8 cellular contexts compared by ENCODE assay signal in genomic region chr1:12478612-12478985, GRCh38.
DNase-seq lines count a peak whose midpoint lies in the region; ATAC-seq and TF ChIP-seq lines count a peak whose summit lies in the region.

No MANE protein-coding gene starts in this region.

- no peak overlapping the region for H2AFZ ChIP-seq in osteoblast (ENCODE audit: low read length)

- intact Hi-C loops in CD8-positive, alpha-beta T cell (cut with DNase I, micrococcal nuclease) = loop anchor here (2.0 to 10.0 kb wide), 5 partner anchors 30 to 136 kb away; partner anchors contain the start of gene DHRS3 (in 1 of the 2)
- intact Hi-C loops in posterior vena cava (cut with DNase I) = no loop called here

- no peaks in the 10 kb centered on the region for H3K9me3 ChIP-seq in CD8-positive, alpha-beta T cell (ENCODE audit: low read length)
- H3K9me3 ChIP-seq in T-helper 17 cell (ENCODE audit: control insufficient read depth, low read length, poor library complexity, severe bottlenecking) (no peaks in the 10 kb centered on the region), osteoblast (ENCODE audit: low read depth, low read length) (no peaks in the 10 kb centered on the region)

- H3K36me3 ChIP-seq in CD8-positive, alpha-beta T cell (ENCODE audit: insufficient read depth, low read length) = no peaks in the 10 kb centered on the region
- H3K36me3 ChIP-seq in osteoblast (ENCODE audit: insufficient read depth, low read length) = no peaks in the 10 kb centered on the region

- H3K27me3 Mint-ChIP-seq in CD8-positive, alpha-beta T cell (ENCODE audit: low read depth) = no peaks in the 10 kb centered on the region
- no peaks in the 10 kb centered on the region for H3K27me3 Mint-ChIP-seq in T-helper 17 cell

- H3K4me3 Mint-ChIP-seq in CD8-positive, alpha-beta T cell = peak overlapping the region; percentile 72
- H3K4me3 Mint-ChIP-seq in T-helper 17 cell = peak overlapping the region; percentile 74

- no peak for TF ChIP-seq CTCF in CD8-positive, alpha-beta T cell (IDR thresholded peaks at IDR 0.05)
- TF ChIP-seq CTCF in coronary artery (IDR thresholded peaks at IDR 0.05) = no peak
- no peak for TF ChIP-seq CTCF in osteoblast (IDR thresholded peaks at IDR 0.05; ENCODE audit: extremely low read depth, low read depth, low read length)

- peaks cover 85% of the 10 kb centered on the region for H3K4me1 ChIP-seq in CD8-positive, alpha-beta T cell (ENCODE audit: insufficient read depth, low read length)
- peaks cover 56% of the 10 kb centered on the region for H3K4me1 ChIP-seq in osteoblast (ENCODE audit: insufficient read depth, low read length)

- CTCF ChIA-PET in CD8-positive, alpha-beta T cell (lab: Charles Lee) = interaction anchor here (0.9 to 1.4 kb wide), 3 partner anchors 31 to 123 kb away, joined by 3 read pairs; no protein-coding TSS in a partner anchor

- H4K20me1 ChIP-seq in osteoblast (ENCODE audit: insufficient read depth, low read length) = no peaks in the 10 kb centered on the region

- peak overlapping the region; percentile 6 for H3K27ac ChIP-seq in CD8-positive, alpha-beta T cell (ENCODE audit: low read depth, low read length)
- H3K27ac ChIP-seq in coronary artery (peak overlapping the region; percentile 65 to 85), osteoblast (ENCODE audit: low read depth, low read length) (peak overlapping the region; percentile 92)

- ATAC-seq in CD8-positive, alpha-beta T cell = peak; percentile 62
- ATAC-seq in T-helper 17 cell (peak; percentile 79), GM18498 (IDR thresholded peaks at IDR 0.05; ENCODE audit: unreplicated experiment) (no peak)

- DNase-seq in CD8-positive, alpha-beta T cell = peak in 6 of 7 experiments; percentile 29 to 75 (median 47)
- peak in 1 of 3 donors; percentile 14 for DNase-seq in T-helper 17 cell
- no peak for DNase-seq in coronary artery (ENCODE audit: low spot score)
- no peak for DNase-seq in osteoblast (ENCODE audit: insufficient read length, low spot score, missing footprints)
- DNase-seq in medulla oblongata (ENCODE audit: extremely low spot score) = no peak
- no peak for DNase-seq in DMS153 treated with DMSO at 0.1 percent for 48 hours (lab: John Stamatoyannopoulos, UW; ENCODE audit: unreplicated experiment)
- DNase-seq in posterior vena cava (ENCODE audit: low spot score) = no peak

- H3K36me3 Mint-ChIP-seq in CD8-positive, alpha-beta T cell = peaks cover 10% of the 10 kb centered on the region
- H3K36me3 Mint-ChIP-seq in T-helper 17 cell (ENCODE audit: low read depth) = peaks cover 2% of the 10 kb centered on the region

- H3K9me3 Mint-ChIP-seq in CD8-positive, alpha-beta T cell = no peaks in the 10 kb centered on the region

- POLR2A ChIA-PET in CD8-positive, alpha-beta T cell (lab: Charles Lee) = interaction anchor here (0.7 to 1.5 kb wide), 6 partner anchors 12 to 141 kb away, joined by 3 to 6 read pairs (median 3); no protein-coding TSS in a partner anchor

- no peaks in the 10 kb centered on the region for H3K79me2 ChIP-seq in osteoblast (ENCODE audit: insufficient read depth, low read length)

- H3K27me3 ChIP-seq in CD8-positive, alpha-beta T cell (ENCODE audit: insufficient read depth, low read length) = no peaks in the 10 kb centered on the region
- no peaks in the 10 kb centered on the region for H3K27me3 ChIP-seq in osteoblast (ENCODE audit: insufficient read depth, low read length)

- H3K27ac Mint-ChIP-seq in CD8-positive, alpha-beta T cell = peak overlapping the region; percentile 97
- peak overlapping the region; percentile 93 for H3K27ac Mint-ChIP-seq in T-helper 17 cell

- peaks cover 85% of the 10 kb centered on the region for H3K4me1 Mint-ChIP-seq in CD8-positive, alpha-beta T cell (ENCODE audit: low read depth)
- peaks cover 55% of the 10 kb centered on the region for H3K4me1 Mint-ChIP-seq in T-helper 17 cell

- H3K4me2 ChIP-seq in osteoblast (ENCODE audit: insufficient read depth, low read length) = peak overlapping the region; percentile 52

- H3K4me3 ChIP-seq in CD8-positive, alpha-beta T cell (ENCODE audit: low read depth, low read length) = peak overlapping the region; percentile 6
- H3K4me3 ChIP-seq in coronary artery = peak overlapping the region; percentile 26
- peak overlapping the region; percentile 9 for H3K4me3 ChIP-seq in osteoblast (ENCODE audit: insufficient read depth, low read length)

Comparison
In these comparisons a context has a peak if more than half of its experiments do, and no peak if none do; other contexts are left out.
1. DNase-seq: peak in CD8-positive, alpha-beta T cell (6 of 7); none in coronary artery (single experiment), osteoblast (single experiment), medulla oblongata (single experiment), DMS153 treated with DMSO at 0.1 percent for 48 hours (single experiment) and posterior vena cava (single experiment).
2. H3K27ac ChIP-seq: peak in every context shown above with its lines; median percentile 92 in osteoblast; 75 in coronary artery; 6 in CD8-positive, alpha-beta T cell.
3. intact Hi-C loops: an anchor here in CD8-positive, alpha-beta T cell (2.0 to 10.0 kb wide); none called in posterior vena cava.
4. Peak in every context shown above with its lines, with median percentiles within 50 percentile points of each other: H3K4me3 ChIP-seq.